ENCODE assay signal across 1 cellular context in the genomic region with DNA sequence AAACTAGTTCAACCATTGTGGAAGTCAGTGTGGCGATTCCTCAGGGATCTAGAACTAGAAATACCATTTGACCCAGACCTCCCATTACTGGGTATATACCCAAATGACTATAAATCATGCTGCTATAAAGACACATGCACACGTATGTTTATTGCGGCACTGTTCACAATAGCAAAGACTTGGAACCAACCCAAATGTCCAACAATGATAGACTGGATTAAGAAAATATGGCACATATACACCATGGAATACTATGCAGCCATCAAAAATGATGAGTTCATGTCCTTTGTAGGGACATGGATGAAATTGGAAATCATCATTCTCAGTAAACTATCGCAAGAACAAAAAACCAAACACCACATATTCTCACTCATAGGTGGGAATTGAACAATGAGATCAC.
DNase-seq lines count a peak whose midpoint lies in the region; ATAC-seq, FAIRE-seq and TF ChIP-seq lines count a peak whose summit lies in the region.
"Not testable (repeated sequence)": the region's sequence is repeated elsewhere in the genome, so short reads cannot be mapped to it uniquely, and the experiment has no call there.

No MANE protein-coding gene starts in this region.

- not testable (repeated sequence) for H3K4me3 ChIP-seq in K562

- peaks cover 10 to 19% of the 10 kb centered on the region in 2 experiments for H3K4me1 ChIP-seq in K562 (replicated peaks in 1 of 2; ENCODE audit: control insufficient read depth in 2 of 2, insufficient read depth in 2 of 2, low read length in 2 of 2)

- TF ChIP-seq POLR2A in K562 (conservative IDR thresholded peaks at IDR 0.05): peak; percentile 87

- not testable (repeated sequence) for H3K9ac ChIP-seq in K562 (ENCODE audit: insufficient read depth in 1 of 2, low read depth in 2 of 2, low read length in 2 of 2)

- H3K4me2 ChIP-seq in K562 (ENCODE audit: insufficient read depth, low read length): not testable (repeated sequence)

- H3K36me3 ChIP-seq in K562 (ENCODE audit: control insufficient read depth, insufficient read depth, low read length): peaks cover 48% of the 10 kb centered on the region

- not testable (repeated sequence) for H3K27ac ChIP-seq in K562 (ENCODE audit: extremely low read depth, low read depth, low read length)

- not testable (repeated sequence) for H3K9me3 ChIP-seq in K562 (replicated peaks; ENCODE audit: control insufficient read depth, insufficient read depth, low read depth, low read length)

- WGBS in K562 (ENCODE audit: insufficient coverage, low coverage, missing lambda C conversion rate): 42% methylated on average over 3 of the region's 4 CpGs

- CTCF ChIA-PET in K562 (lab: Yijun Ruan, JAX; ENCODE audit: low intra/inter-chr PET ratio): not testable (repeated sequence)

- not testable (repeated sequence) for DNase-seq in K562 (ENCODE audit: extremely low read depth in 1 of 4, low spot score in 3 of 4)

- 0 out of 4 replicates have a peak, but pooled peaks of 1 of the 2 experiments have one; percentile 5 for TF ChIP-seq RAD21 in K562 (CRISPR knock-in tag; conservative IDR thresholded peaks at IDR 0.05 in 1 of 2, IDR thresholded peaks at IDR 0.05 in 1 of 2)

- H4K20me1 ChIP-seq in K562 (replicated peaks; ENCODE audit: control insufficient read depth, insufficient read depth, low read length): not testable (repeated sequence)

- ATAC-seq in K562: not testable (repeated sequence)

- TF ChIP-seq EP300 in K562 (IDR thresholded peaks at IDR 0.05; ENCODE audit: low read length): not testable (repeated sequence)

- H3K27me3 ChIP-seq in K562 (ENCODE audit: control insufficient read depth in 2 of 2, insufficient read depth in 2 of 2, low read length in 2 of 2): not testable (repeated sequence)

- POLR2A ChIA-PET in K562 (lab: Yijun Ruan, JAX): interaction anchor here (1.6 kb wide), 1 partner anchor 161 kb away, joined by 4 read pairs; no protein-coding TSS in a partner anchor

- in situ Hi-C loops in K562 (cut with MboI): loop anchor here (10.0 kb wide), 1 partner anchor 344 kb away; no protein-coding TSS in a partner anchor

- H3K79me2 ChIP-seq in K562 (ENCODE audit: control insufficient read depth, insufficient read depth, low read length): peaks cover 59% of the 10 kb centered on the region

- not testable (repeated sequence) for FAIRE-seq in K562 (lab: Jason Lieb, UNC)

- H3K9me1 ChIP-seq in K562 (ENCODE audit: control insufficient read depth, insufficient read depth, low read length): not testable (repeated sequence)

- H2AFZ ChIP-seq in K562 (ENCODE audit: low read depth, low read length): not testable (repeated sequence)

- not testable (repeated sequence) for BruUV-seq in K562 (replicated peaks; lab: Mats Ljungman, UMichigan)

- intact Hi-C loops in K562 (cut with micrococcal nuclease): not testable (repeated sequence)

- TF ChIP-seq CTCF in K562 (IDR thresholded peaks at IDR 0.05 in 2 of 3, conservative IDR thresholded peaks at IDR 0.05 in 1 of 3; ENCODE audit: insufficient read depth in 2 of 3, low read depth in 1 of 3, low read length in 3 of 3): not testable (repeated sequence)

TF ChIP-seq in K562, 482 proteins besides CTCF, POLR2A, EP300 and RAD21 (continues in another document):
- TF ChIP-seq CAMTA2 (CRISPR knock-in tag; conservative IDR thresholded peaks at IDR 0.05) (peak; percentile 94), ZNF77 (CRISPR knock-in tag; IDR thresholded peaks at IDR 0.05) (0 out of 2 replicates have a peak, but pooled peaks have one; percentile 40), NFIC (IDR thresholded peaks at IDR 0.05) (peak; percentile 74), ZNF436 (CRISPR knock-in tag; IDR thresholded peaks at IDR 0.05) (peak; percentile 84), GABPB2 (CRISPR knock-in tag; conservative IDR thresholded peaks at IDR 0.05) (peak; percentile 79; the same call in 1 of the 2 replicates), TRIM24 (IDR thresholded peaks at IDR 0.05) (peak in 1 of 2 experiments; percentile 58; a peak in 2 of 4 replicates), EWSR1 (IDR thresholded peaks at IDR 0.05; ENCODE audit: borderline replicate concordance, low read depth, partially characterized antibody) (peak; percentile 60), ZBTB17 (CRISPR knock-in tag; IDR thresholded peaks at IDR 0.05) (peak; percentile 78; the same call in 1 of the 2 replicates), RFX7 (CRISPR knock-in tag; IDR thresholded peaks at IDR 0.05) (peak; percentile 91)
- TF ChIP-seq, protein P1, sequence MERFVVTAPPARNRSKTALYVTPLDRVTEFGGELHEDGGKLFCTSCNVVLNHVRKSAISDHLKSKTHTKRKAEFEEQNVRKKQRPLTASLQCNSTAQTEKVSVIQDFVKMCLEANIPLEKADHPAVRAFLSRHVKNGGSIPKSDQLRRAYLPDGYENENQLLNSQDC (CRISPR knock-in tag; IDR thresholded peaks at IDR 0.05): 0 out of 2 replicates have a peak, but pooled peaks have one; percentile 14
- TF ChIP-seq, protein P2, sequence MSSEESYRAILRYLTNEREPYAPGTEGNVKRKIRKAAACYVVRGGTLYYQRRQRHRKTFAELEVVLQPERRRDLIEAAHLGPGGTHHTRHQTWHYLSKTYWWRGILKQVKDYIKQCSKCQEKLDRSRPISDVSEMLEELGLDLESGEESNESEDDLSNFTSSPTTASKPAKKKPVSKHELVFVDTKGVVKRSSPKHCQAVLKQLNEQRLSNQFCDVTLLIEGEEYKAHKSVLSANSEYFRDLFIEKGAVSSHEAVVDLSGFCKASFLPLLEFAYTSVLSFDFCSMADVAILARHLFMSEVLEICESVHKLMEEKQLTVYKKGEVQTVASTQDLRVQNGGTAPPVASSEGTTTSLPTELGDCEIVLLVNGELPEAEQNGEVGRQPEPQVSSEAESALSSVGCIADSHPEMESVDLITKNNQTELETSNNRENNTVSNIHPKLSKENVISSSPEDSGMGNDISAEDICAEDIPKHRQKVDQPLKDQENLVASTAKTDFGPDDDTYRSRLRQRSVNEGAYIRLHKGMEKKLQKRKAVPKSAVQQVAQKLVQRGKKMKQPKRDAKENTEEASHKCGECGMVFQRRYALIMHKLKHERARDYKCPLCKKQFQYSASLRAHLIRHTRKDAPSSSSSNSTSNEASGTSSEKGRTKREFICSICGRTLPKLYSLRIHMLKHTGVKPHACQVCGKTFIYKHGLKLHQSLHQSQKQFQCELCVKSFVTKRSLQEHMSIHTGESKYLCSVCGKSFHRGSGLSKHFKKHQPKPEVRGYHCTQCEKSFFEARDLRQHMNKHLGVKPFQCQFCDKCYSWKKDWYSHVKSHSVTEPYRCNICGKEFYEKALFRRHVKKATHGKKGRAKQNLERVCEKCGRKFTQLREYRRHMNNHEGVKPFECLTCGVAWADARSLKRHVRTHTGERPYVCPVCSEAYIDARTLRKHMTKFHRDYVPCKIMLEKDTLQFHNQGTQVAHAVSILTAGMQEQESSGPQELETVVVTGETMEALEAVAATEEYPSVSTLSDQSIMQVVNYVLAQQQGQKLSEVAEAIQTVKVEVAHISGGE (CRISPR knock-in tag; IDR thresholded peaks at IDR 0.05): 0 out of 6 replicates have a peak, but pooled peaks of 1 of the 3 experiments have one; percentile 1
- TF ChIP-seq, protein P3, sequence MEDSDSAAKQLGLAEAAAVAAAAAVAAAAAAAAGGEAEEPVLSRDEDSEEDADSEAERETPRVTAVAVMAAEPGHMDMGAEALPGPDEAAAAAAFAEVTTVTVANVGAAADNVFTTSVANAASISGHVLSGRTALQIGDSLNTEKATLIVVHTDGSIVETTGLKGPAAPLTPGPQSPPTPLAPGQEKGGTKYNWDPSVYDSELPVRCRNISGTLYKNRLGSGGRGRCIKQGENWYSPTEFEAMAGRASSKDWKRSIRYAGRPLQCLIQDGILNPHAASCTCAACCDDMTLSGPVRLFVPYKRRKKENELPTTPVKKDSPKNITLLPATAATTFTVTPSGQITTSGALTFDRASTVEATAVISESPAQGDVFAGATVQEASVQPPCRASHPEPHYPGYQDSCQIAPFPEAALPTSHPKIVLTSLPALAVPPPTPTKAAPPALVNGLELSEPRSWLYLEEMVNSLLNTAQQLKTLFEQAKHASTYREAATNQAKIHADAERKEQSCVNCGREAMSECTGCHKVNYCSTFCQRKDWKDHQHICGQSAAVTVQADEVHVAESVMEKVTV (CRISPR knock-in tag; IDR thresholded peaks at IDR 0.05): 0 out of 2 replicates have a peak, but pooled peaks have one; percentile 19
- TF ChIP-seq, protein P4, sequence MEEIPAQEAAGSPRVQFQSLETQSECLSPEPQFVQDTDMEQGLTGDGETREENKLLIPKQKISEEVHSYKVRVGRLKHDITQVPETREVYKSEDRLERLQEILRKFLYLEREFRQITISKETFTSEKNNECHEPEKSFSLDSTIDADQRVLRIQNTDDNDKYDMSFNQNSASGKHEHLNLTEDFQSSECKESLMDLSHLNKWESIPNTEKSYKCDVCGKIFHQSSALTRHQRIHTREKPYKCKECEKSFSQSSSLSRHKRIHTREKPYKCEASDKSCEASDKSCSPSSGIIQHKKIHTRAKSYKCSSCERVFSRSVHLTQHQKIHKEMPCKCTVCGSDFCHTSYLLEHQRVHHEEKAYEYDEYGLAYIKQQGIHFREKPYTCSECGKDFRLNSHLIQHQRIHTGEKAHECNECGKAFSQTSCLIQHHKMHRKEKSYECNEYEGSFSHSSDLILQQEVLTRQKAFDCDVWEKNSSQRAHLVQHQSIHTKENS (CRISPR knock-in tag; IDR thresholded peaks at IDR 0.05): peak; percentile 92
- TF ChIP-seq, protein P5, sequence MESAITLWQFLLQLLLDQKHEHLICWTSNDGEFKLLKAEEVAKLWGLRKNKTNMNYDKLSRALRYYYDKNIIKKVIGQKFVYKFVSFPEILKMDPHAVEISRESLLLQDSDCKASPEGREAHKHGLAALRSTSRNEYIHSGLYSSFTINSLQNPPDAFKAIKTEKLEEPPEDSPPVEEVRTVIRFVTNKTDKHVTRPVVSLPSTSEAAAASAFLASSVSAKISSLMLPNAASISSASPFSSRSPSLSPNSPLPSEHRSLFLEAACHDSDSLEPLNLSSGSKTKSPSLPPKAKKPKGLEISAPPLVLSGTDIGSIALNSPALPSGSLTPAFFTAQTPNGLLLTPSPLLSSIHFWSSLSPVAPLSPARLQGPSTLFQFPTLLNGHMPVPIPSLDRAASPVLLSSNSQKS (CRISPR knock-in tag; IDR thresholded peaks at IDR 0.05): peak; percentile 80; the same call in 1 of the 2 replicates
- TF ChIP-seq, protein P6, sequence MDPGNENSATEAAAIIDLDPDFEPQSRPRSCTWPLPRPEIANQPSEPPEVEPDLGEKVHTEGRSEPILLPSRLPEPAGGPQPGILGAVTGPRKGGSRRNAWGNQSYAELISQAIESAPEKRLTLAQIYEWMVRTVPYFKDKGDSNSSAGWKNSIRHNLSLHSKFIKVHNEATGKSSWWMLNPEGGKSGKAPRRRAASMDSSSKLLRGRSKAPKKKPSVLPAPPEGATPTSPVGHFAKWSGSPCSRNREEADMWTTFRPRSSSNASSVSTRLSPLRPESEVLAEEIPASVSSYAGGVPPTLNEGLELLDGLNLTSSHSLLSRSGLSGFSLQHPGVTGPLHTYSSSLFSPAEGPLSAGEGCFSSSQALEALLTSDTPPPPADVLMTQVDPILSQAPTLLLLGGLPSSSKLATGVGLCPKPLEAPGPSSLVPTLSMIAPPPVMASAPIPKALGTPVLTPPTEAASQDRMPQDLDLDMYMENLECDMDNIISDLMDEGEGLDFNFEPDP (CRISPR knock-in tag; IDR thresholded peaks at IDR 0.05): peak; percentile 22; the same call in 1 of the 2 replicates
